In the genomic region with DNA sequence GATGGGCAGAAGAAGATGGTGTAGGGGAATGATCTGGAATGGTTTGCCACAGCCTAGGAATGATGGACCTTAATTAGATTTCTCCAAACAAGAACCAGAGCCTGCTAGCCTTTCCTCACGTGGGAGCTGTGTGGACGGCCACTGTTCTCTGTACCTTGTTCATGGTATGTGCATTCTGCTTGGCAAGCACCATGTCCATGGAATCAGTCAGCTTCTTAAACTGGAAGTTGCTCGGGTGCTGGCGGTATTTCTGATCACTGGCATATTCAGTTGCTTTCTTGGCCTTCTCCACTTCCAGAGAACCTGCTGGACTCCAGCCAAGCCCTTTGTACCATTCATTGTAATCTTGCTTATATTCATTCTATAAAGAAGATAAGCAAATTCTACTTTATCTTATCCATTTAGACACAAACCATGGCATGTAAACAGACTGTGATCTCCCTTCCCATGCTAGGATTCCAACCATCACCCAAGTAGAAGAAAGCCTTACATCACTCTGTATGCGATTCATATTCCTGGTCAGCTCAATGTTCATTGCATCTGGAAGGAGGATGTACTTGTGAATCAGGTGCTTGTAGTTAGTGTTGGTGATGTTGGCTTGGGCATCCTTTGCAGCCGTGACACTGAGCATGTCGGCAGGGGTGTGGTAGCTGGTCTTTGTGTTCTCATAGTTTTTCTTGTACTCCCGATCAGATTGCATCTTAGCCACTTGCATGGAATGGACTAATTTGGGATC, we compare ENCODE assay signal across 15 cellular contexts.
"Had no signal": no experiment of that assay in that cellular context is flagged by ENCODE, and none has a peak within 500 bp of the region (broad histone marks: within the 10 kb centered on the region; RNA-seq: fewer than 3 reads in every experiment).

No MANE protein-coding gene starts in this region.

- H3K27ac ChIP-seq: gastroesophageal sphincter, neutrophil, tibial artery, upper lobe of left lung, vagina had no signal

- H3K27ac Mint-ChIP-seq: endodermal cell; naive thymus-derived CD8-positive, alpha-beta T cell had no signal

- H3K36me3 ChIP-seq: gastroesophageal sphincter, neutrophil, tibial artery, upper lobe of left lung, vagina had no signal

- H3K27me3 ChIP-seq: gastroesophageal sphincter, neutrophil, tibial artery, upper lobe of left lung, vagina had no signal

- H3K4me1 ChIP-seq: gastroesophageal sphincter, tibial artery, upper lobe of left lung, vagina had no signal

- H3K4me3 ChIP-seq: gastroesophageal sphincter, smooth muscle cell, tibial artery, upper lobe of left lung, vagina had no signal

- ATAC-seq: esophagus mucosa; gastroesophageal sphincter; naive thymus-derived CD8-positive, alpha-beta T cell; stimulated activated naive CD8-positive, alpha-beta T cell treated with anti-CD3 and anti-CD28 coated beads, Interleukin-15, Interleukin-2, amounts not matched to agents 100 U/mL and 50 U/mL, for 24 hours had no signal

- H3K4me2 ChIP-seq: smooth muscle cell had no signal

- H3K4me3 Mint-ChIP-seq: endodermal cell; naive thymus-derived CD8-positive, alpha-beta T cell had no signal

- H3K27me3 Mint-ChIP-seq: naive thymus-derived CD8-positive, alpha-beta T cell had no signal

- H3K9me3 Mint-ChIP-seq: endodermal cell; naive thymus-derived CD8-positive, alpha-beta T cell had no signal

- H3K4me1 Mint-ChIP-seq: endodermal cell; naive thymus-derived CD8-positive, alpha-beta T cell had no signal

- DNase-seq: effector CD4-positive, alpha-beta T cell; endodermal cell; glutamatergic neuron; islet precursor cell; mammary epithelial cell; naive thymus-derived CD8-positive, alpha-beta T cell; stimulated activated CD4-positive, alpha-beta T cell treated with anti-CD3 and anti-CD28 coated beads, Interleukin-2, amount 100 ng/mL, for 48 hours; stimulated activated naive CD8-positive, alpha-beta T cell treated with anti-CD3 and anti-CD28 coated beads, Interleukin-15, Interleukin-2, amounts not matched to agents 100 U/mL and 50 U/mL, for 24 hours; tibial artery; upper lobe of left lung had no signal

- H3K9me3 ChIP-seq: gastroesophageal sphincter, neutrophil, tibial artery, upper lobe of left lung, vagina had no signal
